In genomic region chr3:191441687-191442086, GRCh38 we compare ENCODE assay signal across 18 cellular contexts.
A peak's percentile ranks its signal among the peaks of the same experiment; 100 is the strongest.
DNase-seq lines count a peak whose midpoint lies in the region; ATAC-seq and TF ChIP-seq lines count a peak whose summit lies in the region.
"Had no signal": no experiment of that assay in that cellular context is flagged by ENCODE, and none has a peak within 500 bp of the region (broad histone marks: within the 10 kb centered on the region; RNA-seq: fewer than 3 reads in every experiment).

No MANE protein-coding gene starts in this region.

- TF ChIP-seq CTCF in OCI-LY3 (IDR thresholded peaks at IDR 0.05; ENCODE audit: low read depth, low read length), result no peak

- H3K27me3 Mint-ChIP-seq in stimulated activated naive B cell treated with anti-CD40 and anti-IgM and Interleukin-4, amounts not matched to agents 10 μg/mL and 1 μg/mL and 100 μg/mL, for 72 hours, result peaks cover 21 to 23% of the 10 kb centered on the region in 2 donors
- H3K27me3 Mint-ChIP-seq: CD4-positive, alpha-beta memory T cell had no signal

- H3K36me3 ChIP-seq in OCI-LY3 (replicated peaks; ENCODE audit: low read depth, low read length), result no peaks in the 10 kb centered on the region
- H3K36me3 ChIP-seq: BE2C had no signal

- no peaks in the 10 kb centered on the region for H3K79me2 ChIP-seq in OCI-LY3 (ENCODE audit: low read length)

- no peak overlapping the region for H2AFZ ChIP-seq in OCI-LY3 (ENCODE audit: low read depth, low read length)
- H2AFZ ChIP-seq: GM23248 had no signal

- H3K27ac ChIP-seq in OCI-LY3 (ENCODE audit: low read length), result no peak overlapping the region
- H3K27ac ChIP-seq: A549, C4-2B, GM23248 had no signal

- H3K4me1 Mint-ChIP-seq in stimulated activated naive B cell treated with anti-CD40 and anti-IgM and Interleukin-4, amounts not matched to agents 10 μg/mL and 1 μg/mL and 100 μg/mL, for 72 hours, result peaks cover 3 to 8% of the 10 kb centered on the region in 2 donors
- H3K4me1 Mint-ChIP-seq: CD4-positive, alpha-beta memory T cell; H9 had no signal

- peaks cover 0 to 4% of the 10 kb centered on the region in 2 donors for H3K9me3 Mint-ChIP-seq in stimulated activated naive B cell treated with anti-CD40 and anti-IgM and Interleukin-4, amounts not matched to agents 10 μg/mL and 1 μg/mL and 100 μg/mL, for 72 hours

- ATAC-seq in HG02610 (IDR thresholded peaks at IDR 0.05; ENCODE audit: unreplicated experiment) (peak; percentile 53), GM21529 (IDR thresholded peaks at IDR 0.05; ENCODE audit: unreplicated experiment) (no peak), HG03045 (IDR thresholded peaks at IDR 0.05; ENCODE audit: unreplicated experiment) (no peak)
- ATAC-seq in stimulated activated naive B cell treated with anti-CD40 and anti-IgM and Interleukin-4, amounts not matched to agents 10 μg/mL and 1 μg/mL and 100 μg/mL, for 72 hours (replicated peaks), result peak; percentile 70 to 73
- ATAC-seq: A549 had no signal

- no peaks in the 10 kb centered on the region for H3K27me3 ChIP-seq in OCI-LY3 (ENCODE audit: low read depth, low read length)
- H3K27me3 ChIP-seq: BE2C had no signal

- H4K20me1 ChIP-seq in OCI-LY3 (ENCODE audit: insufficient read depth, low read length), result no peaks in the 10 kb centered on the region

- H3K9ac ChIP-seq in OCI-LY3 (ENCODE audit: low read length), result no peak overlapping the region
- H3K9ac ChIP-seq: GM23248 had no signal

- 0 out of 2 replicates have a peak overlapping the region, but pooled peaks have one; percentile 15 for H3K4me3 ChIP-seq in OCI-LY3 (ENCODE audit: low read length)
- H3K4me3 ChIP-seq: A549, GM23248 had no signal

- H3K4me3 Mint-ChIP-seq in stimulated activated naive B cell treated with anti-CD40 and anti-IgM and Interleukin-4, amounts not matched to agents 10 μg/mL and 1 μg/mL and 100 μg/mL, for 72 hours, result no peak overlapping the region
- H3K4me3 Mint-ChIP-seq: CD4-positive, alpha-beta memory T cell; H9 had no signal

- H3K36me3 Mint-ChIP-seq in stimulated activated naive B cell treated with anti-CD40 and anti-IgM and Interleukin-4, amounts not matched to agents 10 μg/mL and 1 μg/mL and 100 μg/mL, for 72 hours, result peaks cover 0 to 2% of the 10 kb centered on the region in 2 donors
- H3K36me3 Mint-ChIP-seq: CD4-positive, alpha-beta memory T cell had no signal

- H3K9me3 ChIP-seq in OCI-LY3 (ENCODE audit: insufficient read depth, low read length), result no peaks in the 10 kb centered on the region
- H3K9me3 ChIP-seq: A549, BE2C had no signal

- H3K4me1 ChIP-seq in OCI-LY3 (ENCODE audit: low read length), result peaks cover 13% of the 10 kb centered on the region
- H3K4me1 ChIP-seq: A549, BE2C had no signal

- H3K27ac Mint-ChIP-seq in stimulated activated naive B cell treated with anti-CD40 and anti-IgM and Interleukin-4, amounts not matched to agents 10 μg/mL and 1 μg/mL and 100 μg/mL, for 72 hours, result no peak overlapping the region
- H3K27ac Mint-ChIP-seq: CD4-positive, alpha-beta memory T cell; H9 had no signal

- H3K4me2 ChIP-seq in OCI-LY3 (ENCODE audit: low read length), result peak overlapping the region; percentile 41
- H3K4me2 ChIP-seq: A549 had no signal

- DNase-seq in inferior parietal cortex (ENCODE audit: extremely low spot score) (peak; percentile 39), HK-2 (ENCODE audit: unreplicated experiment) (no peak), NCI-H1092 treated with DMSO at 0.1 percent for 48 hours (lab: John Stamatoyannopoulos, UW) (no peak)
- DNase-seq in stimulated activated naive B cell treated with anti-CD40 and anti-IgM and Interleukin-4, amounts not matched to agents 10 μg/mL and 1 μg/mL and 100 μg/mL, for 72 hours, result no peak
- DNase-seq: BE2C; CD4-positive, alpha-beta memory T cell; DND-41; GDM1; GM23248; H9; IMR-90; KBM-7 had no signal

Comparison
In these comparisons a context has a peak if more than half of its experiments do, and no peak if none do; other contexts are left out.
1. ATAC-seq: peak in HG02610 (single experiment) and stimulated activated naive B cell treated with anti-CD40 and anti-IgM and Interleukin-4, amounts not matched to agents 10 μg/mL and 1 μg/mL and 100 μg/mL, for 72 hours (2 of 2); none in GM21529 (single experiment) and HG03045 (single experiment).